ENCODE assay signal across 33 cellular contexts in the genomic region with DNA sequence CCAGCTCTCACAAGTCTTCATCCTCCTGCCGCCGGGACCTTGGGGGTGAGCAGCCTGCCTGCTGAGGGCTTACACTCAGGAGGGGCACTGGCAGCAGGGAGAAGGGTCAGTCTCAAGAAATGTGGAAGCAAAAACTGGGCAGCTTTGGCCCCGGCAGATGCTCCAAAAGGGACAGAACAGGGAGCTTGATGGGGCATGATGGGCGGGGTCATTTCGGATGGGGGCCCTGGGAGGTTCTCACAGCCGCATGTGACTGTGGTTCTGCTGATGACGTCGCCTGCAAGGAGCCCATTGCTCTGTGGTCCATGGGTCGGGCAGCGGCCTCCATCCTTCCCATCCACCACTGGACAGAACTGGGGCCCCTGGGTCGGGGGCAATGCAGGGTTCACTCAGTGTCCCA.
"Had no signal": no experiment of that assay in that cellular context is flagged by ENCODE, and none has a peak within 500 bp of the region (broad histone marks: within the 10 kb centered on the region; RNA-seq: fewer than 3 reads in every experiment).

No MANE protein-coding gene starts in this region.

- DNase-seq: activated B cell treated with CpG ODN at 0.5 μM for 24 hours; activated CD4-positive, alpha-beta memory T cell treated with anti-CD3 and anti-CD28 coated beads for 36 hours; activated CD4-positive, alpha-beta T cell treated with anti-CD3 and anti-CD28 coated beads for 4 hours; activated CD4-positive, alpha-beta T cell treated with anti-CD3 and anti-CD28 coated beads, Interleukin-2, amount 10 ng/mL, durations not matched to agents 24 days and 14 days; activated CD4-positive, alpha-beta T cell treated with anti-CD3 and anti-CD28 coated beads, Interleukin-2, amount 50 U/mL, for 1 hour; activated CD4-positive, alpha-beta T cell treated with anti-CD3 and anti-CD28 coated beads, Interleukin-2, amount 50 U/mL, for 4 hours; activated CD4-positive, CD25-positive, alpha-beta regulatory T cell treated with anti-CD3 and anti-CD28 coated beads, Interleukin-2, amount 50 U/mL, for 72 hours; activated CD8-positive, alpha-beta memory T cell treated with anti-CD3 and anti-CD28 coated beads, Interleukin-2, amount 50 U/mL, for 4 hours; activated CD8-positive, alpha-beta T cell treated with anti-CD3 and anti-CD28 coated beads for 36 hours; activated effector memory CD4-positive, alpha-beta T cell treated with anti-CD3 and anti-CD28 coated beads, Interleukin-2, amount 50 U/mL, for 16 hours; activated gamma-delta T cell treated with Interleukin-2 at 50 U/mL for 16 hours; activated naive CD4-positive, alpha-beta T cell; activated naive CD4-positive, alpha-beta T cell treated with anti-CD3 and anti-CD28 coated beads for 36 hours; activated naive CD4-positive, alpha-beta T cell treated with anti-CD3 and anti-CD28 coated beads, Interleukin-2, amount 50 U/mL, for 16 hours; activated naive CD8-positive, alpha-beta T cell treated with anti-CD3 and anti-CD28 coated beads for 36 hours; activated T-cell treated with anti-CD3 and anti-CD28 coated beads for 4 hours; activated T-cell treated with anti-CD3 and anti-CD28 coated beads, Interleukin-2, amount 50 U/mL, for 1 hour; activated T-cell treated with anti-CD3 and anti-CD28 coated beads, Interleukin-2, amount 50 U/mL, for 4 hours; activated T-cell treated with anti-CD3 and anti-CD28 coated beads, Interleukin-2, amount 50 U/mL, for 72 hours; adrenal gland; amniotic stem cell; aorta; body of pancreas; brain microvascular endothelial cell; central memory CD4-positive, alpha-beta T cell; SW 1271; T-helper 1 cell; T-helper 2 cell; T-helper 9 cell had no signal

- H3K27me3 ChIP-seq: adrenal gland, body of pancreas, brain microvascular endothelial cell had no signal

- ATAC-seq: activated CD8-positive, alpha-beta T cell treated with anti-CD3 and anti-CD28 coated beads for 36 hours; activated naive CD4-positive, alpha-beta T cell treated with anti-CD3 and anti-CD28 coated beads, Interleukin-2, amount 50 U/mL, for 72 hours; activated T-cell treated with anti-CD3 and anti-CD28 coated beads, Interleukin-2, amount 50 U/mL, for 4 hours; activated T-cell treated with anti-CD3 and anti-CD28 coated beads, Interleukin-2, amount 50 U/mL, for 72 hours; activated T-helper 17 cell treated with anti-CD3 and anti-CD28 coated beads, Interleukin-2, amount 50 U/mL, for 72 hours; body of pancreas had no signal

- H3K36me3 ChIP-seq: adrenal gland, brain microvascular endothelial cell, breast epithelium had no signal

- H3K4me3 ChIP-seq: adrenal gland, body of pancreas, breast epithelium had no signal

- H3K4me1 ChIP-seq: adrenal gland, breast epithelium had no signal

- H3K27ac ChIP-seq: adrenal gland, body of pancreas, brain microvascular endothelial cell, breast epithelium, VCaP had no signal

- H3K9me3 ChIP-seq: adrenal gland, body of pancreas, breast epithelium had no signal
